In the genomic region with DNA sequence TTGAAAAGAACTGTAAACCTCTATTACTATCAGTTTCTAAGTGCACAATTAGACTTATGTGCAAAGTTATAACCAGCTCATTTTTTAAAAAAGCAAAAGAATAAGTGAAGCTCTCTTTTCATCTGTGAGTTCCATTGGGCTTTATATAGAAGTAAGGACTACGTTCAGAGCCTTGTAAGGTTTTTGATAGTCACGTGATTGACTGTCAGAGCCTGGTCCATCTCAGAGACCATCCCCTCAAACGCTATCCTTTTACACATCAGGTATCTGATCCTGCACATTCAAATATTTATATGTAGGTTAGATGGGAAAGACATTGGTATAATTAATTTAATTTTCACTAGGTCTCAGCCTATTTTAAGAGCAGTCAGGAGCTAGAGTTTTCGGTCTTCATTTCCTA, we compare ENCODE assay signal across 17 cellular contexts.
DNase-seq lines count a peak whose midpoint lies in the region; ATAC-seq and TF ChIP-seq lines count a peak whose summit lies in the region.
"Had no signal": no experiment of that assay in that cellular context is flagged by ENCODE, and none has a peak within 500 bp of the region (broad histone marks: within the 10 kb centered on the region; RNA-seq: fewer than 3 reads in every experiment).

No MANE protein-coding gene starts in this region.

- no peaks in the 10 kb centered on the region for H3K9me3 ChIP-seq in CD4-positive, CD25-positive, alpha-beta regulatory T cell (ENCODE audit: control insufficient read depth in 2 of 2, low read length in 2 of 2)
- H3K9me3 ChIP-seq in mesenchymal stem cell (ENCODE audit: control insufficient read depth, low read length) = no peaks in the 10 kb centered on the region
- H3K9me3 ChIP-seq: BLaER1 had no signal

- H3K14ac ChIP-seq in mesenchymal stem cell (ENCODE audit: low read length in 2 of 2) = no peak overlapping the region

- no CpG with 5 or more reads among the region's 4 CpGs for WGBS in mesenchymal stem cell

- H3K4ac ChIP-seq in mesenchymal stem cell (ENCODE audit: low read depth in 1 of 2, low read length in 2 of 2) = no peak overlapping the region

- no peak overlapping the region for H2BK12ac ChIP-seq in mesenchymal stem cell (ENCODE audit: low read length in 2 of 2)

- no peaks in the 10 kb centered on the region for H3K36me3 ChIP-seq in CD4-positive, CD25-positive, alpha-beta regulatory T cell (ENCODE audit: control insufficient read depth, insufficient read depth, low read length)
- H3K36me3 ChIP-seq in mesenchymal stem cell (ENCODE audit: control insufficient read depth in 1 of 2, insufficient read depth in 2 of 2, low read depth in 1 of 2, low read length in 2 of 2) = no peaks in the 10 kb centered on the region
- H3K36me3 ChIP-seq: BLaER1, brain microvascular endothelial cell had no signal

- no peak overlapping the region for H2AFZ ChIP-seq in mesenchymal stem cell (ENCODE audit: low read depth, low read length)

- peak overlapping the region; percentile 84 for H3K27ac ChIP-seq in CD4-positive, CD25-positive, alpha-beta regulatory T cell (ENCODE audit: insufficient read depth, low read length, poor library complexity, severe bottlenecking)
- no peak overlapping the region for H3K27ac ChIP-seq in mesenchymal stem cell (ENCODE audit: low read length, poor library complexity, severe bottlenecking)
- H3K27ac ChIP-seq: BLaER1, brain microvascular endothelial cell, SK-N-MC had no signal

- no peak overlapping the region for H4K91ac ChIP-seq in mesenchymal stem cell (ENCODE audit: low read length)

- no peak overlapping the region for H3K9ac ChIP-seq in mesenchymal stem cell (ENCODE audit: low read length)
- H3K9ac ChIP-seq: BLaER1 had no signal

- peak in 2 of 3 donors; percentile 38 to 62 for DNase-seq in CD4-positive, CD25-positive, alpha-beta regulatory T cell
- DNase-seq in Calu3 (no peak), mesenchymal stem cell (no peak)
- no peak for DNase-seq in activated naive CD8-positive, alpha-beta T cell treated with anti-CD3 and anti-CD28 coated beads, Interleukin-2, amount 10 ng/mL, durations not matched to agents 7 days and 5 days
- DNase-seq: brain microvascular endothelial cell, immature natural killer cell, NCI-H1417, NCI-H345 had no signal

- no peak overlapping the region for H3K23ac ChIP-seq in mesenchymal stem cell (ENCODE audit: low read length in 2 of 2)

- H3K9me3 Mint-ChIP-seq in CD4-positive, CD25-positive, alpha-beta regulatory T cell = peaks cover 0 to 2% (median 0%) of the 10 kb centered on the region in 7 donors
- no peaks in the 10 kb centered on the region for H3K9me3 Mint-ChIP-seq in Calu3 (ENCODE audit: low read depth, unreplicated experiment)
- peaks cover 2% of the 10 kb centered on the region for H3K9me3 Mint-ChIP-seq in activated naive CD8-positive, alpha-beta T cell treated with anti-CD3 and anti-CD28 coated beads, Interleukin-2, amount 10 ng/mL, durations not matched to agents 7 days and 5 days
- H3K9me3 Mint-ChIP-seq in stimulated activated memory B cell treated with anti-CD40 and anti-IgM and Interleukin-4, amounts not matched to agents 10 μg/mL and 1 μg/mL and 100 μg/mL, for 72 hours = peaks cover 4% of the 10 kb centered on the region
- H3K9me3 Mint-ChIP-seq: H9 had no signal

- peak overlapping the region; percentile 92 to 95 (median 92) for H3K4me3 Mint-ChIP-seq in CD4-positive, CD25-positive, alpha-beta regulatory T cell
- H3K4me3 Mint-ChIP-seq in Calu3 (ENCODE audit: low read depth, unreplicated experiment) = peak overlapping the region; percentile 75
- peak overlapping the region; percentile 70 for H3K4me3 Mint-ChIP-seq in activated naive CD8-positive, alpha-beta T cell treated with anti-CD3 and anti-CD28 coated beads, Interleukin-2, amount 10 ng/mL, durations not matched to agents 7 days and 5 days
- H3K4me3 Mint-ChIP-seq in stimulated activated memory B cell treated with anti-CD40 and anti-IgM and Interleukin-4, amounts not matched to agents 10 μg/mL and 1 μg/mL and 100 μg/mL, for 72 hours = no peak overlapping the region
- H3K4me3 Mint-ChIP-seq: endodermal cell, H9 had no signal

- peak overlapping the region; percentile 91 for H3K4me3 ChIP-seq in CD4-positive, CD25-positive, alpha-beta regulatory T cell (ENCODE audit: low read depth, low read length)
- no peak overlapping the region for H3K4me3 ChIP-seq in mesenchymal stem cell (ENCODE audit: insufficient read depth in 1 of 2, low read depth in 1 of 2, low read length in 2 of 2)
- H3K4me3 ChIP-seq: BLaER1, SK-N-MC had no signal

- H3K4me1 ChIP-seq in CD4-positive, CD25-positive, alpha-beta regulatory T cell (ENCODE audit: control insufficient read depth, insufficient read depth, low read length, poor library complexity, severe bottlenecking) = peaks cover 35% of the 10 kb centered on the region
- peaks cover 3% of the 10 kb centered on the region for H3K4me1 ChIP-seq in mesenchymal stem cell (ENCODE audit: control insufficient read depth, insufficient read depth, low read depth, low read length)
- H3K4me1 ChIP-seq: BLaER1 had no signal

- peaks cover 18 to 76% (median 45%) of the 10 kb centered on the region in 4 donors for H3K4me1 Mint-ChIP-seq in CD4-positive, CD25-positive, alpha-beta regulatory T cell
- peaks cover 49% of the 10 kb centered on the region for H3K4me1 Mint-ChIP-seq in Calu3 (ENCODE audit: low read depth, unreplicated experiment)
- peaks cover 16% of the 10 kb centered on the region for H3K4me1 Mint-ChIP-seq in activated naive CD8-positive, alpha-beta T cell treated with anti-CD3 and anti-CD28 coated beads, Interleukin-2, amount 10 ng/mL, durations not matched to agents 7 days and 5 days
- H3K4me1 Mint-ChIP-seq in stimulated activated memory B cell treated with anti-CD40 and anti-IgM and Interleukin-4, amounts not matched to agents 10 μg/mL and 1 μg/mL and 100 μg/mL, for 72 hours = no peaks in the 10 kb centered on the region

- no peak overlapping the region for H4K8ac ChIP-seq in mesenchymal stem cell (ENCODE audit: low read length)

- H2BK5ac ChIP-seq in mesenchymal stem cell (ENCODE audit: low read depth, low read length, poor library complexity, severe bottlenecking) = no peak overlapping the region

- no peak overlapping the region for H2BK15ac ChIP-seq in mesenchymal stem cell (ENCODE audit: low read depth, poor library complexity, severe bottlenecking)

- H3K36me3 Mint-ChIP-seq in CD4-positive, CD25-positive, alpha-beta regulatory T cell = peaks cover 8% of the 10 kb centered on the region
- H3K36me3 Mint-ChIP-seq in Calu3 (ENCODE audit: insufficient read depth, unreplicated experiment) = peaks cover 16% of the 10 kb centered on the region
- H3K36me3 Mint-ChIP-seq in activated naive CD8-positive, alpha-beta T cell treated with anti-CD3 and anti-CD28 coated beads, Interleukin-2, amount 10 ng/mL, durations not matched to agents 7 days and 5 days = peaks cover 4% of the 10 kb centered on the region
- no peaks in the 10 kb centered on the region for H3K36me3 Mint-ChIP-seq in stimulated activated memory B cell treated with anti-CD40 and anti-IgM and Interleukin-4, amounts not matched to agents 10 μg/mL and 1 μg/mL and 100 μg/mL, for 72 hours
- H3K36me3 Mint-ChIP-seq: immature natural killer cell had no signal

- H2BK120ac ChIP-seq in mesenchymal stem cell (ENCODE audit: low read depth, low read length) = no peak overlapping the region

- H3K27me3 ChIP-seq in CD4-positive, CD25-positive, alpha-beta regulatory T cell (ENCODE audit: control insufficient read depth, insufficient read depth, low read length) = no peaks in the 10 kb centered on the region
- H3K27me3 ChIP-seq in mesenchymal stem cell (ENCODE audit: control insufficient read depth in 1 of 2, insufficient read depth in 1 of 2, low read length in 2 of 2) = no peaks in the 10 kb centered on the region
- H3K27me3 ChIP-seq: BLaER1, brain microvascular endothelial cell had no signal

- H3K27me3 Mint-ChIP-seq in CD4-positive, CD25-positive, alpha-beta regulatory T cell = no peaks in the 10 kb centered on the region
- no peaks in the 10 kb centered on the region for H3K27me3 Mint-ChIP-seq in Calu3 (ENCODE audit: unreplicated experiment)
- H3K27me3 Mint-ChIP-seq in activated naive CD8-positive, alpha-beta T cell treated with anti-CD3 and anti-CD28 coated beads, Interleukin-2, amount 10 ng/mL, durations not matched to agents 7 days and 5 days = no peaks in the 10 kb centered on the region
- no peaks in the 10 kb centered on the region for H3K27me3 Mint-ChIP-seq in stimulated activated memory B cell treated with anti-CD40 and anti-IgM and Interleukin-4, amounts not matched to agents 10 μg/mL and 1 μg/mL and 100 μg/mL, for 72 hours
- H3K27me3 Mint-ChIP-seq: progenitor cell of endocrine pancreas had no signal

- no peaks in the 10 kb centered on the region for H3K79me1 ChIP-seq in mesenchymal stem cell (replicated peaks; ENCODE audit: low read length, poor library complexity, severe bottlenecking)

- ATAC-seq in CD4-positive, CD25-positive, alpha-beta regulatory T cell (ENCODE audit: low read depth in 2 of 2) = peak; percentile 22 to 27
- peak; percentile 40 for ATAC-seq in activated naive CD8-positive, alpha-beta T cell treated with anti-CD3 and anti-CD28 coated beads, Interleukin-2, amount 10 ng/mL, durations not matched to agents 7 days and 5 days (ENCODE audit: low read depth)
- ATAC-seq in HG03442 (IDR thresholded peaks at IDR 0.05; ENCODE audit: unreplicated experiment) = no peak
- no peak for ATAC-seq in HG03439 (IDR thresholded peaks at IDR 0.05; ENCODE audit: unreplicated experiment)
- no peak for ATAC-seq in stimulated activated memory B cell treated with anti-CD40 and anti-IgM and Interleukin-4, amounts not matched to agents 10 μg/mL and 1 μg/mL and 100 μg/mL, for 72 hours
- no peak for ATAC-seq in HG02870 (IDR thresholded peaks at IDR 0.05; ENCODE audit: unreplicated experiment)

- H3K18ac ChIP-seq in mesenchymal stem cell (ENCODE audit: low read depth in 1 of 2, low read length in 2 of 2) = no peak overlapping the region

- H2AK5ac ChIP-seq in mesenchymal stem cell (ENCODE audit: low read length, severe bottlenecking) = peak overlapping the region; percentile 65

- POLR2A ChIA-PET in activated naive CD8-positive, alpha-beta T cell treated with anti-CD3 and anti-CD28 coated beads, Interleukin-2, amount 10 ng/mL, durations not matched to agents 7 days and 5 days (lab: Charles Lee) = interaction anchor here (2.1 kb wide), 1 partner anchor 161 kb away, joined by 7 read pairs; no protein-coding TSS in a partner anchor

- no peak for TF ChIP-seq CTCF in Calu3 (IDR thresholded peaks at IDR 0.05; ENCODE audit: unreplicated experiment)

- CTCF ChIA-PET in Calu3 (lab: Charles Lee) = interaction anchor here (0.7 to 2.0 kb wide), 6 partner anchors 17 to 153 kb away, joined by 3 to 19 read pairs (median 3); no protein-coding TSS in a partner anchor

- intact Hi-C loops in Calu3 (cut with micrococcal nuclease; ENCODE audit: unreplicated experiment) = loop anchor here (2.0 to 10.0 kb wide), 4 partner anchors 36 to 442 kb away; no protein-coding TSS in a partner anchor

- BruUV-seq in Calu3 (replicated peaks; lab: Mats Ljungman, UMichigan) = no TSS peak

- no peak overlapping the region for H3K4me2 ChIP-seq in mesenchymal stem cell (ENCODE audit: low read length, poor library complexity, severe bottlenecking)
- H3K4me2 ChIP-seq: BLaER1 had no signal

- peak overlapping the region; percentile 92 to 99 (median 92) for H3K27ac Mint-ChIP-seq in CD4-positive, CD25-positive, alpha-beta regulatory T cell
- H3K27ac Mint-ChIP-seq in Calu3 (ENCODE audit: unreplicated experiment) = peak overlapping the region; percentile 100
- H3K27ac Mint-ChIP-seq in activated naive CD8-positive, alpha-beta T cell treated with anti-CD3 and anti-CD28 coated beads, Interleukin-2, amount 10 ng/mL, durations not matched to agents 7 days and 5 days = peak overlapping the region; percentile 45
- H3K27ac Mint-ChIP-seq in stimulated activated memory B cell treated with anti-CD40 and anti-IgM and Interleukin-4, amounts not matched to agents 10 μg/mL and 1 μg/mL and 100 μg/mL, for 72 hours = no peak overlapping the region
- H3K27ac Mint-ChIP-seq: endodermal cell, H9 had no signal

Comparison
In these comparisons a context has a peak if more than half of its experiments do, and no peak if none do; other contexts are left out.
1. ATAC-seq: peak in CD4-positive, CD25-positive, alpha-beta regulatory T cell (2 of 2) and activated naive CD8-positive, alpha-beta T cell treated with anti-CD3 and anti-CD28 coated beads, Interleukin-2, amount 10 ng/mL, durations not matched to agents 7 days and 5 days (single experiment); none in HG03442 (single experiment), HG03439 (single experiment), stimulated activated memory B cell treated with anti-CD40 and anti-IgM and Interleukin-4, amounts not matched to agents 10 μg/mL and 1 μg/mL and 100 μg/mL, for 72 hours (single experiment) and HG02870 (single experiment).
2. DNase-seq: peak in CD4-positive, CD25-positive, alpha-beta regulatory T cell (2 of 3); none in Calu3 (single experiment), activated naive CD8-positive, alpha-beta T cell treated with anti-CD3 and anti-CD28 coated beads, Interleukin-2, amount 10 ng/mL, durations not matched to agents 7 days and 5 days (single experiment) and mesenchymal stem cell (single experiment).